ENCODE assay signal across 1 cellular context in the genomic region with DNA sequence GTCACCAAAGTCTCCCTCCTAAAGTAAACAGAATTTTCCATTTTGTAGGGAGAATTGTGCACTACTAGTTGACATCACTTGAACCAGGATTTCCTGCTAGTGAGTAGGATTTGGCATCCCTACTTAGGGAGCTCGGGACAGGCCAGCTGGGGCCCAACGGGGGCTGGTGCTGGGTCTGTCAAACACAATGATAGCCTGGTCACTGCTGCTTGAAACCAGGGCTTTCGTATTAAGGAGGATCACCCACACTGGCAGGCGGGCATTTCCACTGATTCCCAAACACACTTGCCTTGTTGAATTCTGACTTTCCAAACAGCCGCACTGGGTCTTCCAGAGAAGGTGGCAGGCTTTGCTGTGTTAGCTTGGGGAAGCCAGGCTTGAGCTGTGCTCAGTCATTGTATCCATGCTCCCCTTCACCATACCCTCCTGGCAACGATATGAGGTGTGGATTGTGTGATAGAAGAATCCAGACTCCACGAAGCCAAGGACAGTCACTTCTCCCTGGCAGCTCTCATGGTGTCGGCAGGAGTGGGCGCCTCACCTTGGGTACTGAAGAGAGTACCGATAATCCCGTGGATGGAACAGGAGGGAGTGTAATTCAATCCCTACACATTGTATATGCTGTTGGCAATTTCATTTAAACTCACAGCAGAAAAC.
TF ChIP-seq lines count a peak whose summit lies in the region.

No MANE protein-coding gene starts in this region.

TF ChIP-seq in HepG2, 621 proteins besides CTCF, POLR2A, EP300 and RAD21:
- TF ChIP-seq TGIF2 (CRISPR knock-in tag; IDR thresholded peaks at IDR 0.05) (0 out of 2 replicates have a peak, but pooled peaks have one; percentile 19), ZC3H13 (CRISPR knock-in tag; IDR thresholded peaks at IDR 0.05) (peak; percentile 20; the same call in 1 of the 2 replicates), ZBTB20 (CRISPR knock-in tag; IDR thresholded peaks at IDR 0.05; ENCODE audit: borderline replicate concordance, low read depth) (no peak)
TF ChIP-seq in HepG2: peak in this region for 2.
